1 cellular context compared by ENCODE assay signal in genomic region chr10:132869621-132870020, GRCh38.
TF ChIP-seq lines count a peak whose summit lies in the region.

No MANE protein-coding gene starts in this region.

TF ChIP-seq in HepG2, 621 proteins besides CTCF, POLR2A, EP300 and RAD21 (continued from another document):
- no peak for TF ChIP-seq ZNF574 (CRISPR knock-in tag; IDR thresholded peaks at IDR 0.05)
- TF ChIP-seq HNRNPH1 (optimal IDR thresholded peaks at IDR 0.05; ENCODE audit: low read depth, low read length): no peak
